ENCODE assay signal across 8 cellular contexts in genomic region chr17:35022536-35023063, GRCh38. TPM values are rescaled to one million over a fixed set of nuclear protein-coding genes. Genes with fewer than 3 reads are reported as not detected.
DNase-seq lines count a peak whose midpoint lies in the region; TF ChIP-seq lines count a peak whose summit lies in the region.
"Had no signal": no experiment of that assay in that cellular context is flagged by ENCODE, and none has a peak within 500 bp of the region (broad histone marks: within the 10 kb centered on the region; RNA-seq: fewer than 3 reads in every experiment).

No MANE protein-coding gene starts in this region.

- 21 to 33% (median 30%) methylated on average over 7 to 8 of the region's 8 CpGs for WGBS in stomach, 5 donors

- no peak overlapping the region for H3K4me3 ChIP-seq in fibroblast of lung (replicated peaks in 1 of 4; ENCODE audit: control extremely low read depth in 1 of 4, insufficient read depth in 1 of 4, low read depth in 3 of 4, low read length in 4 of 4)
- H3K4me3 ChIP-seq in neutrophil (ENCODE audit: low read depth in 1 of 2, low read length in 1 of 2): no peak overlapping the region
- no peak overlapping the region for H3K4me3 ChIP-seq in stomach

- H3K36me3 ChIP-seq in fibroblast of lung (ENCODE audit: control insufficient read depth, insufficient read depth, low read length) (peaks cover 2% of the 10 kb centered on the region), neutrophil (peaks cover 72% of the 10 kb centered on the region), stomach (peaks cover 5 to 63% (median 52%) of the 10 kb centered on the region in 4 donors)

- H3K9me3 ChIP-seq in fibroblast of lung (ENCODE audit: control insufficient read depth, insufficient read depth, low read depth, low read length): no peaks in the 10 kb centered on the region
- H3K9me3 ChIP-seq in neutrophil: no peaks in the 10 kb centered on the region
- H3K9me3 ChIP-seq in stomach: no peaks in the 10 kb centered on the region

- no peaks in the 10 kb centered on the region for H4K20me1 ChIP-seq in fibroblast of lung (ENCODE audit: control insufficient read depth, extremely low read depth, insufficient read depth, low read length)

- peak overlapping the region; percentile 85 for H2AFZ ChIP-seq in fibroblast of lung (ENCODE audit: low read length)
- H2AFZ ChIP-seq: parathyroid adenoma had no signal

- peak; percentile 80 for TF ChIP-seq EP300 in stomach (IDR thresholded peaks at IDR 0.05)

- peak overlapping the region; percentile 13 for H3K9ac ChIP-seq in fibroblast of lung (ENCODE audit: insufficient read depth, low read length)
- H3K9ac ChIP-seq: parathyroid adenoma had no signal

- peaks cover 7% of the 10 kb centered on the region for H3K4me1 ChIP-seq in fibroblast of lung (ENCODE audit: control insufficient read depth, extremely low read depth, insufficient read depth, low read length)
- H3K4me1 ChIP-seq in neutrophil (ENCODE audit: control insufficient read depth in 1 of 2, insufficient read depth in 1 of 2, low read depth in 1 of 2, low read length in 1 of 2): peaks cover 23 to 33% of the 10 kb centered on the region in 2 experiments
- peaks cover 6 to 29% (median 18%) of the 10 kb centered on the region in 4 donors for H3K4me1 ChIP-seq in stomach

- no peak for TF ChIP-seq CTCF in GM20000 (IDR thresholded peaks at IDR 0.05; ENCODE audit: extremely low read depth, missing control alignments)
- TF ChIP-seq CTCF in fibroblast of lung (conservative IDR thresholded peaks at IDR 0.05 in 1 of 2, IDR thresholded peaks at IDR 0.05 in 1 of 2; ENCODE audit: low read depth in 1 of 2, low read length in 2 of 2): peak in 1 of 2 donors; percentile 36
- TF ChIP-seq CTCF in neutrophil (IDR thresholded peaks at IDR 0.05): no peak
- TF ChIP-seq CTCF in stomach (IDR thresholded peaks at IDR 0.05): no peak

- H3K27me3 ChIP-seq in fibroblast of lung (ENCODE audit: control insufficient read depth, insufficient read depth, low read length): no peaks in the 10 kb centered on the region
- no peaks in the 10 kb centered on the region for H3K27me3 ChIP-seq in neutrophil
- no peaks in the 10 kb centered on the region for H3K27me3 ChIP-seq in stomach

- no peak for TF ChIP-seq POLR2A in stomach (IDR thresholded peaks at IDR 0.05)

- peak overlapping the region; percentile 42 for H3K4me2 ChIP-seq in fibroblast of lung (ENCODE audit: extremely low read depth, insufficient read depth, low read length)

- intact Hi-C loops in stomach (cut with DNase I; ENCODE audit: low total_unique reads): no loop called here

- H3K27ac ChIP-seq in fibroblast of lung (ENCODE audit: insufficient read depth, low read length) (peak overlapping the region; percentile 88), neutrophil (peak overlapping the region; percentile 81), stomach (peak overlapping the region; percentile 36 to 82 (median 77))
- H3K27ac ChIP-seq: parathyroid adenoma had no signal

- DNase-seq in GM20000 (ENCODE audit: low spot score): peak; percentile 59
- DNase-seq in NOMO-1 treated with DMSO at 0.1 percent for 48 hours (lab: John Stamatoyannopoulos, UW; ENCODE audit: unreplicated experiment): peak; percentile 64
- peak; percentile 65 for DNase-seq in activated T-helper 1 cell treated with Interleukin-2 at 50 U/mL for 16 hours (ENCODE audit: low read depth)
- peak; percentile 80 to 93 for DNase-seq in fibroblast of lung (ENCODE audit: low read depth in 2 of 2)
- peak; percentile 60 for DNase-seq in stomach
- DNase-seq in HUDEP-2 (lab: John Stamatoyannopoulos, UW; ENCODE audit: unreplicated experiment in 76 of 76): no peak

- no peaks in the 10 kb centered on the region for H3K79me2 ChIP-seq in fibroblast of lung (ENCODE audit: control insufficient read depth, insufficient read depth, low read length)

RNA-seq across cellular contexts. Expression of gene RFFL, which starts 40.9 kb away (rescaled TPM):
- total RNA-seq in fibroblast of lung: 5.6 and 10.1 TPM in 2 replicates
- polyA plus RNA-seq in fibroblast of lung: 15.9 and 26.8 TPM in 2 replicates
- 10.2 and 20.7 TPM in 2 replicates for polyA plus RNA-seq in fibroblast of lung (2012)
- polyA minus RNA-seq in fibroblast of lung (ENCODE audit: low replicate concordance): 60.4 and 165 TPM in 2 replicates
- total RNA-seq in stomach: 10 to 100 TPM; 10.7 to 31.0 (median 20.4) TPM
- polyA plus RNA-seq in stomach: 10 to 100 TPM in 1 of 3 donors, 1 to 10 TPM in 2; 6.2 to 14.5 (median 7.2) TPM

RNA-seq across cellular contexts. Expression of gene LIG3, which starts 42.3 kb away (rescaled TPM):
- 24.1 and 28.2 TPM in 2 replicates for total RNA-seq in fibroblast of lung
- 19.4 and 29.0 TPM in 2 replicates for polyA plus RNA-seq in fibroblast of lung
- polyA plus RNA-seq in fibroblast of lung (2012): 15.4 and 16.5 TPM in 2 replicates
- polyA minus RNA-seq in fibroblast of lung (ENCODE audit: low replicate concordance): 57.6 and 75.8 TPM in 2 replicates
- 100 to 1,000 TPM in 1 of 5 donors, 10 to 100 TPM in 4; 20.3 to 212 (median 39.5) TPM for total RNA-seq in stomach
- 1 to 10 TPM; 4.7 to 7.8 (median 5.8) TPM for polyA plus RNA-seq in stomach

Comparison
In these comparisons a context has a peak if more than half of its experiments do, and no peak if none do; other contexts are left out.
1. DNase-seq: peak in GM20000 (single experiment), NOMO-1 treated with DMSO at 0.1 percent for 48 hours (single experiment), activated T-helper 1 cell treated with Interleukin-2 at 50 U/mL for 16 hours (single experiment), fibroblast of lung (2 of 2) and stomach (single experiment); none in HUDEP-2 (0 of 76).
2. Peak in every context shown above with its lines, with median percentiles within 50 percentile points of each other: H3K27ac ChIP-seq.